ENCODE assay signal across 12 cellular contexts in the genomic region with DNA sequence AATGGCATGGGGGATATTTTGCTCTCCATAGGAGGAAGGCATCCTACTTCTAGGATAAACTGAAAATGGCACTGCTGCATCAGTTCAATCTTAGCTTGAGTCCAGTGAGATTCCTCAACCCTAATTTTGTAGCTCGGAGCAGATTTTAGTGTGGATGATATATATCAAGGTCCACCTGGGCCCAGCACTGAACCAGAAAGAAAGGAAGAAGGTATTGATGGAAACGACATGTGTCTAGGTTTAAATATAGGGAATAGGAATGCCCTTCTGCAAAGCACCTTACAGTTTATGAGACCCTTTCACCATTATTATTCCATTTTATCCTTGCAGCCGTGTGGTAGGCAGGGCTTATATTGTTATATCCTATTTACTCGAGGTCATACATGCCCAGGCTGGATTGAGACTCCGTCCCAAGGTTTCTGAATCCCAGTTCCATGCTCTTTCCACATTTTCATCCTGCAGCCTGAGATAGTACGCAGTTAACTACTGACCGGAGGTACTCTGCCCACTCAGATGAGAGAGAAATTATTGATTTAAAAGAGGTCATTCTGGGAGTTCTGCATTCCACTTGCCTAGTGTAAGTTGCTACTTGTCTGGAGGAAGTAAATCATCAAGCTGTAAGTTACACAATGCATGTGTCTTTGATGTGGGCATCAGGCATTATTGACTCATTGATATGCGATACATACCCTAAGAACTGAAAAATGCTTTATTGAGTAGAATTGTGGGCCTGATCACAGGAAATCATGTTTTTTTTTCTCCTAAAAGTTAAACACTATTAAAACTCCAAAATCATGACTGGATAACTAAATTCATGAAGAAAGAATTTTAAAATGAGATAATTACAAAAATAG. TPM values are rescaled to one million over a fixed set of nuclear protein-coding genes. Genes with fewer than 3 reads are reported as not detected.
DNase-seq lines count a peak whose midpoint lies in the region; ATAC-seq, FAIRE-seq and TF ChIP-seq lines count a peak whose summit lies in the region.
"Had no signal": no experiment of that assay in that cellular context is flagged by ENCODE, and none has a peak within 500 bp of the region (broad histone marks: within the 10 kb centered on the region; RNA-seq: fewer than 3 reads in every experiment).

No MANE protein-coding gene starts in this region.

- DNase-seq in ELR (ENCODE audit: low read depth) (peak; percentile 98), NOMO-1 treated with DMSO at 0.1 percent for 48 hours (lab: John Stamatoyannopoulos, UW; ENCODE audit: unreplicated experiment) (peak; percentile 82), epithelial cell of esophagus (ENCODE audit: low read depth) (peak; percentile 98), pancreas (no peak), hippocampal formation (lab: John Stamatoyannopoulos, UW) (no peak), GM10248 (ENCODE audit: extremely low spot score) (no peak)
- DNase-seq: activated CD4-positive, alpha-beta T cell treated with anti-CD3 and anti-CD28 coated beads, Interleukin-2, amount 50 U/mL, for 1 hour; adrenal gland; stomach had no signal

- POLR2A ChIA-PET in GM10248 (lab: Yijun Ruan, JAX), result no interaction called here

- intact Hi-C loops in pancreas (cut with DNase I), result no loop called here

- FAIRE-seq in pancreas (lab: Jason Lieb, UNC), result no peak
- FAIRE-seq: G401.6 had no signal

- peak; percentile 69 to 87 (median 72) for ATAC-seq in pancreas
- no peak for ATAC-seq in HG02970 (IDR thresholded peaks at IDR 0.05; ENCODE audit: low FRiP score, unreplicated experiment)
- no peak for ATAC-seq in HG02938 (IDR thresholded peaks at IDR 0.05; ENCODE audit: unreplicated experiment)

- peaks cover 0 to 12% (median 0%) of the 10 kb centered on the region in 3 donors for H3K4me1 ChIP-seq in pancreas
- H3K4me1 ChIP-seq: adrenal gland, stomach had no signal

- H3K4me3 ChIP-seq in epithelial cell of esophagus (ENCODE audit: low read length) (no peak overlapping the region), pancreas (no peak overlapping the region)
- H3K4me3 ChIP-seq: adrenal gland, stomach had no signal

- CTCF ChIA-PET in GM10248 (lab: Yijun Ruan, JAX), result no interaction called here

- H3K27me3 ChIP-seq in pancreas, result peaks cover 0 to 3% (median 0%) of the 10 kb centered on the region in 4 donors
- H3K27me3 ChIP-seq: adrenal gland had no signal

- TF ChIP-seq CTCF in epithelial cell of esophagus (IDR thresholded peaks at IDR 0.05; ENCODE audit: insufficient read depth, low read depth, low read length, missing control alignments) (no peak), pancreas (IDR thresholded peaks at IDR 0.05) (no peak), GM10248 (IDR thresholded peaks at IDR 0.05; ENCODE audit: control extremely low read depth, extremely low read depth, low read depth, missing control alignments) (no peak)

- no peaks in the 10 kb centered on the region for H3K36me3 ChIP-seq in pancreas
- H3K36me3 ChIP-seq: adrenal gland, stomach had no signal

- H3K9me3 ChIP-seq in pancreas, result no peaks in the 10 kb centered on the region
- H3K9me3 ChIP-seq: adrenal gland, stomach had no signal

- WGBS in pancreas, 2 donors, result 56 to 57% methylated on average over 8 of the region's 8 CpGs

- H3K27ac ChIP-seq in pancreas, result peak overlapping the region in 2 of 4 donors; percentile 10 to 52
- H3K27ac ChIP-seq: adrenal gland, stomach had no signal

RNA-seq across cellular contexts. Expression of a gene that starts 10.1 kb away (rescaled TPM):
- not detected for total RNA-seq in pancreas
- not detected for polyA plus RNA-seq in pancreas
- total RNA-seq: adrenal gland, stomach had no signal
- polyA plus RNA-seq: stomach had no signal

RNA-seq across cellular contexts. Expression of a gene that starts 19.2 kb away (rescaled TPM):
- total RNA-seq in pancreas, result 10 to 100 TPM in 2 of 6 donors, 1 to 10 TPM in 1, under 1 TPM in 3; 0.78 to 17.7 (median 1.1) TPM
- 1 to 10 TPM in 1 of 2 donors, under 1 TPM in 1; 0.59 to 7.6 TPM for polyA plus RNA-seq in pancreas
- total RNA-seq: adrenal gland, stomach had no signal

RNA-seq across cellular contexts. Expression of a gene that starts 27.5 kb away (rescaled TPM):
- under 1 TPM in 3 of 6 donors, not detected in 3; 0.09 to 0.24 (median 0.20) TPM for total RNA-seq in pancreas
- 1 to 10 TPM in 1 of 2 donors, under 1 TPM in 1; 0.61 to 1.0 TPM for polyA plus RNA-seq in pancreas
- total RNA-seq: adrenal gland, stomach had no signal
- polyA plus RNA-seq: adrenal gland had no signal

RNA-seq across cellular contexts. Expression of a gene that starts 37.3 kb away (rescaled TPM):
- not detected for total RNA-seq in pancreas
- under 1 TPM in 1 of 2 donors, not detected in 1; 0.30 TPM for polyA plus RNA-seq in pancreas
- total RNA-seq: adrenal gland, stomach had no signal
- polyA plus RNA-seq: adrenal gland, stomach had no signal

RNA-seq across cellular contexts. Expression of a gene that starts 43.1 kb away (rescaled TPM):
- total RNA-seq in pancreas, result not detected
- not detected for polyA plus RNA-seq in pancreas
- total RNA-seq: adrenal gland, stomach had no signal
- polyA plus RNA-seq: adrenal gland, stomach had no signal

Comparison
In these comparisons a context has a peak if more than half of its experiments do, and no peak if none do; other contexts are left out.
1. DNase-seq: peak in ELR (single experiment), NOMO-1 treated with DMSO at 0.1 percent for 48 hours (single experiment) and epithelial cell of esophagus (single experiment); none in pancreas (0 of 6), hippocampal formation (0 of 2) and GM10248 (single experiment).
2. ATAC-seq: peak in pancreas (4 of 4); none in HG02970 (single experiment) and HG02938 (single experiment).